1 cellular context compared by ENCODE assay signal in the genomic region with DNA sequence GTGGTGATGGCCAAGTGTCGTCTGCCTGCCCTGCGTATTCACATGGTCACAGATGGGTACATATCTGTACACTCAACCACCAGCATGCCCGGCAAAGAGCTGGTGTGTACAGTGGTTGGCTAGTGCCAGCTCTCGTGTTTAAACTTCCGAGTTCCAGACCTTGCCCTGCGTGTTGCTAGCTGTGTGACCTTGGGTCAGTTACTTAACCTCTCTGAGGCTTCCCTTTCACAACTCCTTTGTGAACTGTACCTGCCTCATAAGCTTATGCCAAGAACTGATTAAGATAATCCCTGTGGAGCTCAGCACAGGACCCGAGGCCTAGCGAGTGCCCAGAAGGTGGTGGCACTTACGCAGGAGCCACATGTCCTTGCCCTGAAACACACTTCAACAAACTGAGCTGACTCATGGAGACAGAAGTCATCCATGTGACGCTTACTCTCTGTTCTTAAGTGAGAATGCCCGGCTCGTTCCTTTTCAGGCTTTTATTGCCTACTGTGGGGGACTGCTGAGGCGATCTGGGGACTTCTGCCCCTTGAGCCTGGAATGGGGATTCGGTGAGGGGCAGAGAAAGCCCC.
TF ChIP-seq lines count a peak whose summit lies in the region.

No MANE protein-coding gene starts in this region.

TF ChIP-seq in GM23338, 12 proteins besides CTCF, POLR2A, EP300 and RAD21 (continued from another document):
- TF ChIP-seq ZNF462 (CRISPR knock-in tag; IDR thresholded peaks at IDR 0.05) = no peak
- TF ChIP-seq JUNB (IDR thresholded peaks at IDR 0.05; ENCODE audit: unreplicated experiment) = no peak
- no peak for TF ChIP-seq NANOG (IDR thresholded peaks at IDR 0.05; ENCODE audit: borderline replicate concordance)
- TF ChIP-seq POLR2AphosphoS5 (IDR thresholded peaks at IDR 0.05; ENCODE audit: low read depth) = no peak
- no peak for TF ChIP-seq EZH2 (IDR thresholded peaks at IDR 0.05; ENCODE audit: low read depth, unreplicated experiment)
- TF ChIP-seq, protein P1, sequence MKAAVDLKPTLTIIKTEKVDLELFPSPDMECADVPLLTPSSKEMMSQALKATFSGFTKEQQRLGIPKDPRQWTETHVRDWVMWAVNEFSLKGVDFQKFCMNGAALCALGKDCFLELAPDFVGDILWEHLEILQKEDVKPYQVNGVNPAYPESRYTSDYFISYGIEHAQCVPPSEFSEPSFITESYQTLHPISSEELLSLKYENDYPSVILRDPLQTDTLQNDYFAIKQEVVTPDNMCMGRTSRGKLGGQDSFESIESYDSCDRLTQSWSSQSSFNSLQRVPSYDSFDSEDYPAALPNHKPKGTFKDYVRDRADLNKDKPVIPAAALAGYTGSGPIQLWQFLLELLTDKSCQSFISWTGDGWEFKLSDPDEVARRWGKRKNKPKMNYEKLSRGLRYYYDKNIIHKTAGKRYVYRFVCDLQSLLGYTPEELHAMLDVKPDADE (IDR thresholded peaks at IDR 0.05) = no peak
- TF ChIP-seq, protein P2, sequence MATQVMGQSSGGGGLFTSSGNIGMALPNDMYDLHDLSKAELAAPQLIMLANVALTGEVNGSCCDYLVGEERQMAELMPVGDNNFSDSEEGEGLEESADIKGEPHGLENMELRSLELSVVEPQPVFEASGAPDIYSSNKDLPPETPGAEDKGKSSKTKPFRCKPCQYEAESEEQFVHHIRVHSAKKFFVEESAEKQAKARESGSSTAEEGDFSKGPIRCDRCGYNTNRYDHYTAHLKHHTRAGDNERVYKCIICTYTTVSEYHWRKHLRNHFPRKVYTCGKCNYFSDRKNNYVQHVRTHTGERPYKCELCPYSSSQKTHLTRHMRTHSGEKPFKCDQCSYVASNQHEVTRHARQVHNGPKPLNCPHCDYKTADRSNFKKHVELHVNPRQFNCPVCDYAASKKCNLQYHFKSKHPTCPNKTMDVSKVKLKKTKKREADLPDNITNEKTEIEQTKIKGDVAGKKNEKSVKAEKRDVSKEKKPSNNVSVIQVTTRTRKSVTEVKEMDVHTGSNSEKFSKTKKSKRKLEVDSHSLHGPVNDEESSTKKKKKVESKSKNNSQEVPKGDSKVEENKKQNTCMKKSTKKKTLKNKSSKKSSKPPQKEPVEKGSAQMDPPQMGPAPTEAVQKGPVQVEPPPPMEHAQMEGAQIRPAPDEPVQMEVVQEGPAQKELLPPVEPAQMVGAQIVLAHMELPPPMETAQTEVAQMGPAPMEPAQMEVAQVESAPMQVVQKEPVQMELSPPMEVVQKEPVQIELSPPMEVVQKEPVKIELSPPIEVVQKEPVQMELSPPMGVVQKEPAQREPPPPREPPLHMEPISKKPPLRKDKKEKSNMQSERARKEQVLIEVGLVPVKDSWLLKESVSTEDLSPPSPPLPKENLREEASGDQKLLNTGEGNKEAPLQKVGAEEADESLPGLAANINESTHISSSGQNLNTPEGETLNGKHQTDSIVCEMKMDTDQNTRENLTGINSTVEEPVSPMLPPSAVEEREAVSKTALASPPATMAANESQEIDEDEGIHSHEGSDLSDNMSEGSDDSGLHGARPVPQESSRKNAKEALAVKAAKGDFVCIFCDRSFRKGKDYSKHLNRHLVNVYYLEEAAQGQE (IDR thresholded peaks at IDR 0.05; ENCODE audit: unreplicated experiment) = no peak
- no peak for TF ChIP-seq EZH2phosphoT487 (IDR thresholded peaks at IDR 0.05; ENCODE audit: unreplicated experiment)
- no peak for TF ChIP-seq STAT1 (IDR thresholded peaks at IDR 0.05; ENCODE audit: unreplicated experiment)
- no peak for TF ChIP-seq ZNF114 (CRISPR knock-in tag; IDR thresholded peaks at IDR 0.05)
- no peak for TF ChIP-seq CREB1 (CRISPR knock-in tag; IDR thresholded peaks at IDR 0.05; ENCODE audit: low read depth)
